In the genomic region with DNA sequence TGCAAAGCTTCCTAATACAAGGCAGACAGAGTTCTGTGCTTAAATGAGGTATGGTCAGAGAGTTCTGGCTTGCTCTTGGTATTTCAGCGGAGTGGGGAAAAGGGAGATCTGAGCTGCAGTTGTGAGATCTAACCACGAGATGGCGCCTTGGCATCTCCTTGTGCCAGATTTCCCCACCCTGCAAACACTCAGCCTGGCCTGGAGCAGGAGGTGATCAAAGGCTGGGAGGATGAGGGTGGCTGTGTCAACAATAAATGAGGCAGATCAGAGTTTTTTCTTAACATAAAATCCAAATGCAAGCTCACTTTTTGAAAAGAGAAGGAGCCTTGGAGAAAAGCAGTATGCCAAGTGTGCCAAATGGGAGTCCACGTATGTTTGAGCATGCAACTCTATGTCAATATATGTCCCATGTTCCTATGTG, we compare ENCODE assay signal across 8 cellular contexts. TPM values are rescaled to one million over a fixed set of nuclear protein-coding genes. Genes with fewer than 3 reads are reported as not detected.
DNase-seq lines count a peak whose midpoint lies in the region; ATAC-seq and TF ChIP-seq lines count a peak whose summit lies in the region.

No MANE protein-coding gene starts in this region.

- H3K4me3 ChIP-seq in BE2C (ENCODE audit: low read depth, low read length): no peak overlapping the region
- H3K4me3 ChIP-seq in lung: no peak overlapping the region

- no peak overlapping the region for H3K4me3 Mint-ChIP-seq in H9

- H4K5ac ChIP-seq in H9 (ENCODE audit: insufficient read length, low read depth, low read length): no peak overlapping the region

- H4K20me1 ChIP-seq in H9 (ENCODE audit: control insufficient read depth, insufficient read depth, insufficient read length): no peaks in the 10 kb centered on the region

- H3K23ac ChIP-seq in H9 (ENCODE audit: insufficient read length, low read depth, low read length): no peak overlapping the region

- peaks cover 9% of the 10 kb centered on the region for H3K23me2 ChIP-seq in H9 (ENCODE audit: insufficient read length, low read depth, low read length, poor library complexity, severe bottlenecking)

- H3K56ac ChIP-seq in H9 (ENCODE audit: insufficient read length, low read depth, low read length): no peak overlapping the region

- no peak overlapping the region for H3K27ac Mint-ChIP-seq in H9

- DNase-seq in BE2C (peak; percentile 63), H9 (peak; percentile 71), NCI-H526 (lab: John Stamatoyannopoulos, UW) (peak; percentile 53 to 87), ecto neural progenitor cell (ENCODE audit: low spot score) (peak; percentile 83), lung (ENCODE audit: low spot score) (peak; percentile 71)
- DNase-seq in activated CD4-positive, alpha-beta T cell treated with anti-CD3 and anti-CD28 coated beads, Interleukin-2, amount 50 U/mL, for 4 hours: peak; percentile 56 to 60
- DNase-seq in stimulated activated CD8-positive, alpha-beta memory T cell treated with anti-CD3 and anti-CD28 coated beads, Interleukin-7, amount 100 ng/mL, for 1 hour (ENCODE audit: low read depth in 2 of 2): peak; percentile 36 to 47

- H3K79me2 ChIP-seq in H9 (ENCODE audit: insufficient read depth, low read length): no peaks in the 10 kb centered on the region

- H3K36me3 ChIP-seq in BE2C (peaks cover 3% of the 10 kb centered on the region; the same call in 1 of the 2 replicates), lung (ENCODE audit: control insufficient read depth in 2 of 2, insufficient read depth in 2 of 2, low read length in 2 of 2) (peaks cover 0 to 10% of the 10 kb centered on the region in 2 donors)

- H3K4ac ChIP-seq in H9 (ENCODE audit: low read depth, low read length): no peak overlapping the region

- H3K18ac ChIP-seq in H9 (ENCODE audit: insufficient read length, low read depth, low read length): no peak overlapping the region

- H2AFZ ChIP-seq in H9 (ENCODE audit: low read length): no peak overlapping the region

- no peak overlapping the region for H2BK120ac ChIP-seq in H9 (ENCODE audit: low read depth, low read length, poor library complexity, severe bottlenecking)

- H4K91ac ChIP-seq in H9 (ENCODE audit: insufficient read length, low read depth, low read length): no peak overlapping the region

- H2BK12ac ChIP-seq in H9 (ENCODE audit: insufficient read length, low read depth, low read length): no peak overlapping the region

- H3K4me1 ChIP-seq in BE2C (no peaks in the 10 kb centered on the region), H9 (ENCODE audit: insufficient read depth, low read length) (no peaks in the 10 kb centered on the region), lung (ENCODE audit: control insufficient read depth in 2 of 2, insufficient read depth in 2 of 2, low read length in 2 of 2) (peaks cover 0 to 11% of the 10 kb centered on the region in 2 donors)

- H2BK5ac ChIP-seq in H9 (ENCODE audit: insufficient read length, low read length): no peak overlapping the region

- peaks cover 6 to 23% (median 19%) of the 10 kb centered on the region in 3 experiments for H3K36me3 Mint-ChIP-seq in H9 (ENCODE audit: insufficient read depth in 1 of 3, low read depth in 3 of 3)

- no peak overlapping the region for H3K4me2 ChIP-seq in H9 (ENCODE audit: insufficient read depth, insufficient read length, low read length)

- no peaks in the 10 kb centered on the region for H3K79me1 ChIP-seq in H9 (ENCODE audit: insufficient read depth, low read depth, low read length, poor library complexity, severe bottlenecking)

- ATAC-seq in lung (ENCODE audit: insufficient read depth, low FRiP score): peak; percentile 34
- ATAC-seq in HG03521 (IDR thresholded peaks at IDR 0.05; ENCODE audit: unreplicated experiment): no peak

- no peak overlapping the region for H2BK20ac ChIP-seq in H9 (ENCODE audit: low read depth, low read length, poor library complexity, severe bottlenecking)

- H2AK5ac ChIP-seq in H9 (ENCODE audit: insufficient read length, low read length): no peak overlapping the region

- no peak overlapping the region for H3T11ph ChIP-seq in H9 (ENCODE audit: low read length)

- no peak overlapping the region for H3K14ac ChIP-seq in H9 (ENCODE audit: insufficient read depth, low read length)

- H3K27me3 ChIP-seq in BE2C (no peaks in the 10 kb centered on the region), H9 (ENCODE audit: insufficient read depth, low read length) (peaks cover 33% of the 10 kb centered on the region), lung (ENCODE audit: control insufficient read depth, insufficient read depth) (no peaks in the 10 kb centered on the region)

- H3K9ac ChIP-seq in H9 (ENCODE audit: extremely low read depth, insufficient read length, low read length): no peak overlapping the region

- peaks cover 12 to 14% of the 10 kb centered on the region in 2 experiments for H3K4me1 Mint-ChIP-seq in H9

- H3K27ac ChIP-seq in H9 (ENCODE audit: insufficient read length, low read depth, low read length) (no peak overlapping the region), lung (ENCODE audit: low read depth in 1 of 2, low read length in 1 of 2) (no peak overlapping the region)

- H3K9me3 ChIP-seq in BE2C (no peaks in the 10 kb centered on the region), H9 (ENCODE audit: control insufficient read depth, low read depth, low read length) (no peaks in the 10 kb centered on the region), lung (ENCODE audit: control insufficient read depth in 2 of 2, insufficient read depth in 1 of 2, low read length in 1 of 2) (no peaks in the 10 kb centered on the region)

- H3K9me3 Mint-ChIP-seq in H9: no peaks in the 10 kb centered on the region; a peak in 1 of 5 replicates

- no peak overlapping the region for H4K8ac ChIP-seq in H9 (replicated peaks; ENCODE audit: insufficient read length, low read depth, low read length)

- TF ChIP-seq CTCF in BE2C (IDR thresholded peaks at IDR 0.05; ENCODE audit: low read depth, low read length) (peak; percentile 78), H9 (conservative IDR thresholded peaks at IDR 0.05) (peak; percentile 94), lung (IDR thresholded peaks at IDR 0.05; ENCODE audit: control extremely low read depth, extremely low read depth) (peak; percentile 84)

- no CpG with 5 or more reads among the region's 4 CpGs for WGBS in H9 (ENCODE audit: extremely low coverage, insufficient read length, low lambda C conversion rate)
- WGBS in lung, 2 donors: 18 to 23% methylated on average over 4 of the region's 4 CpGs

- peaks cover 58% of the 10 kb centered on the region for H3K27me3 Mint-ChIP-seq in H9 (ENCODE audit: low read depth)

- no peak overlapping the region for H2BK15ac ChIP-seq in H9 (ENCODE audit: low read depth, low read length)

RNA-seq across cellular contexts. Expression of gene TFAP2E, which starts 4.1 kb away (rescaled TPM):
- polyA plus RNA-seq in BE2C (2012; ENCODE audit: insufficient read depth, insufficient read length, low read depth): 0.32 TPM
- 0.70 and 0.75 TPM in 2 replicates for total RNA-seq in H9 (2021)
- total RNA-seq in lung: 1 to 10 TPM; 1.8 to 2.5 TPM
- 1 to 10 TPM; 1.4 to 2.0 TPM for polyA plus RNA-seq in lung

RNA-seq across cellular contexts. Expression of gene NCDN, which starts 11.4 kb away (rescaled TPM):
- polyA plus RNA-seq in BE2C (2012; ENCODE audit: insufficient read depth, insufficient read length, low read depth): 59.0 TPM
- total RNA-seq in H9 (2021): 44.2 and 48.4 TPM in 2 replicates
- total RNA-seq in lung: 10 to 100 TPM; 12.4 to 31.5 TPM
- 10 to 100 TPM in 1 of 2 donors, 1 to 10 TPM in 1; 8.8 to 16.7 TPM for polyA plus RNA-seq in lung

RNA-seq across cellular contexts. Expression of gene KIAA0319L, which starts 11.8 kb away (rescaled TPM):
- 17.5 TPM for polyA plus RNA-seq in BE2C (2012; ENCODE audit: insufficient read depth, insufficient read length, low read depth)
- total RNA-seq in H9 (2021): 44.2 and 46.4 TPM in 2 replicates
- total RNA-seq in lung: 100 to 1,000 TPM in 1 of 2 donors, 10 to 100 TPM in 1; 85.6 to 121 TPM
- polyA plus RNA-seq in lung: 10 to 100 TPM; 20.3 to 36.2 TPM
